ENCODE assay signal across 22 cellular contexts in the genomic region with DNA sequence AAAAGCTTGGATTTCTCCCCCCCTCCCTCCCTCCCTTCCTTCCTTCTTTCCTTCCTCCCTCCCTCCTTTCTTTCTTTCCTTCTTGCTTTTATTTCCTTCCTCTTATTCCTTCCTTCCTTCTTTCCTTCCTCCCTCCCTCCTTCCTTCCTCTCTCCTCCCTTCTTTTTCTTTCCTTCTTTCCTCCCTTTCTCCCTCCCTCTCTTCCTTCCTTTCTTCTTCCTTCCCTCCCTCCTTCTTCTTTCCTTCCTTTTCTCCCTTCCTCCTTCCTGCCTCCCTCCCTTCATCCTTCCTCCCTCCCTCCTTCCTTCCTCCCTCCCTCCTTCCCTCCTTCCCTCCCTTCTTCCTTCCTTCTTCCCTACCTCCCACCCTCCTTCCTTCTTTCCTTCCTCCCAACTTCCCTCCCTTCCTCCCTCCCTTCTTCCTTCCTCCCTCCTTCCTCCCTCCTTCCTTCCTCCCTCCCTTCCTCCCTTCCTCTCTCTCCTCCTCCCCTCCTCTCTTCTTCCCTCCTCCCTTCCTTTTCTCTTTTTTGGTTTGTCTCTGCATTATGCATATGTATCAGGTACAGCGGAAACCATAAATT. TPM values are rescaled to one million over a fixed set of nuclear protein-coding genes. Genes with fewer than 3 reads are reported as not detected.
A peak's percentile ranks its signal among the peaks of the same experiment; 100 is the strongest.
DNase-seq lines count a peak whose midpoint lies in the region; ATAC-seq, FAIRE-seq and TF ChIP-seq lines count a peak whose summit lies in the region.
"Had no signal": no experiment of that assay in that cellular context is flagged by ENCODE, and none has a peak within 500 bp of the region (broad histone marks: within the 10 kb centered on the region; RNA-seq: fewer than 3 reads in every experiment).

No MANE protein-coding gene starts in this region.

- H4K20me1 ChIP-seq in HepG2 (ENCODE audit: insufficient read depth, low read length): no peaks in the 10 kb centered on the region
- H4K20me1 ChIP-seq: BLaER1 treated with 17β-estradiol and CSF1 and Interleukin-3, amounts not matched to agents 10 nM and 100 nM had no signal

- ATAC-seq in activated CD8-positive, alpha-beta T cell treated with anti-CD3 and anti-CD28 coated beads, Interleukin-2, amount 10 ng/mL, durations not matched to agents 7 days and 5 days: no peak
- no peak for ATAC-seq in activated CD8-positive, alpha-beta T cell treated with anti-CD3 and anti-CD28 coated beads for 36 hours
- ATAC-seq in HepG2 (no peak), right lobe of liver (no peak), left ventricle myocardium superior (no peak)
- no peak for ATAC-seq in activated naive CD8-positive, alpha-beta T cell treated with anti-CD3 and anti-CD28 coated beads, Interleukin-2, amount 10 ng/mL, durations not matched to agents 7 days and 5 days (ENCODE audit: low read depth)
- ATAC-seq in naive thymus-derived CD4-positive, alpha-beta T cell: no peak

- peak overlapping the region; percentile 49 for H3K27ac Mint-ChIP-seq in activated CD8-positive, alpha-beta T cell treated with anti-CD3 and anti-CD28 coated beads, Interleukin-2, amount 10 ng/mL, durations not matched to agents 7 days and 5 days
- H3K27ac Mint-ChIP-seq in activated CD8-positive, alpha-beta T cell treated with anti-CD3 and anti-CD28 coated beads for 36 hours: no peak overlapping the region
- H3K27ac Mint-ChIP-seq in activated naive CD8-positive, alpha-beta T cell treated with anti-CD3 and anti-CD28 coated beads, Interleukin-2, amount 10 ng/mL, durations not matched to agents 7 days and 5 days: peak overlapping the region; percentile 45
- peak overlapping the region in 7 of 9 donors; percentile 12 to 96 (median 48) for H3K27ac Mint-ChIP-seq in naive thymus-derived CD4-positive, alpha-beta T cell
- H3K27ac Mint-ChIP-seq: HFFc6, IgD-negative memory B cell had no signal

- TF ChIP-seq EP300 in HepG2 (IDR thresholded peaks at IDR 0.05; ENCODE audit: low read depth in 2 of 2, low read length in 2 of 2): no peak
- TF ChIP-seq EP300 in HepG2 (CRISPR knock-in tag; IDR thresholded peaks at IDR 0.05; ENCODE audit: borderline replicate concordance): no peak

- TF ChIP-seq POLR2A in HepG2 (IDR thresholded peaks at IDR 0.05; ENCODE audit: insufficient read depth in 1 of 2, low read depth in 2 of 2, low read length in 2 of 2) (no peak), right lobe of liver (IDR thresholded peaks at IDR 0.05) (no peak)

- no peak for FAIRE-seq in HepG2 (lab: Jason Lieb, UNC)
- FAIRE-seq: D721Med, G401.6, GM12891, HTR-8/SVneo had no signal

- no peaks in the 10 kb centered on the region for H3K27me3 ChIP-seq in HepG2 (ENCODE audit: control insufficient read depth in 1 of 2, insufficient read depth in 2 of 2, low read length in 2 of 2)
- no peaks in the 10 kb centered on the region for H3K27me3 ChIP-seq in right lobe of liver
- H3K27me3 ChIP-seq in naive thymus-derived CD4-positive, alpha-beta T cell (ENCODE audit: control insufficient read depth in 2 of 2, insufficient read depth in 2 of 2, low read length in 2 of 2): no peaks in the 10 kb centered on the region
- H3K27me3 ChIP-seq: BLaER1 treated with 17β-estradiol and CSF1 and Interleukin-3, amounts not matched to agents 10 nM and 100 nM had no signal

- H3K4me2 ChIP-seq in HepG2 (ENCODE audit: low read depth, low read length): no peak overlapping the region
- H3K4me2 ChIP-seq: BLaER1 treated with 17β-estradiol and CSF1 and Interleukin-3, amounts not matched to agents 10 nM and 100 nM had no signal

- no peak for DNase-seq in activated CD8-positive, alpha-beta T cell treated with anti-CD3 and anti-CD28 coated beads, Interleukin-2, amount 10 ng/mL, durations not matched to agents 7 days and 5 days
- DNase-seq in activated CD8-positive, alpha-beta T cell treated with anti-CD3 and anti-CD28 coated beads for 36 hours: no peak
- DNase-seq in HepG2 (ENCODE audit: low spot score): no peak
- DNase-seq in right lobe of liver: no peak
- DNase-seq in activated naive CD8-positive, alpha-beta T cell treated with anti-CD3 and anti-CD28 coated beads, Interleukin-2, amount 10 ng/mL, durations not matched to agents 7 days and 5 days: no peak
- DNase-seq in naive thymus-derived CD4-positive, alpha-beta T cell: no peak
- no peak for DNase-seq in left ventricle myocardium superior
- no peak for DNase-seq in HEK293T (ENCODE audit: extremely low spot score)
- DNase-seq: 8988T, Caco-2, GM23248, HFFc6 had no signal

- intact Hi-C loops in activated CD8-positive, alpha-beta T cell treated with anti-CD3 and anti-CD28 coated beads for 36 hours (cut with micrococcal nuclease): loop anchor here (5.0 kb wide), 1 partner anchor 42 kb away; no protein-coding TSS in a partner anchor
- intact Hi-C loops in HepG2 (cut with micrococcal nuclease; ENCODE audit: unreplicated experiment) (no loop called here), right lobe of liver (cut with DNase I) (no loop called here), left ventricle myocardium superior (cut with micrococcal nuclease) (no loop called here)
- intact Hi-C loops in naive thymus-derived CD4-positive, alpha-beta T cell (cut with micrococcal nuclease): loop anchor here in 1 of 2 donors (5.0 kb wide), 2 partner anchors 62 to 82 kb away; no protein-coding TSS in a partner anchor

- peaks cover 4% of the 10 kb centered on the region for H3K9me3 Mint-ChIP-seq in activated CD8-positive, alpha-beta T cell treated with anti-CD3 and anti-CD28 coated beads, Interleukin-2, amount 10 ng/mL, durations not matched to agents 7 days and 5 days (ENCODE audit: insufficient read depth)
- no peaks in the 10 kb centered on the region for H3K9me3 Mint-ChIP-seq in activated CD8-positive, alpha-beta T cell treated with anti-CD3 and anti-CD28 coated beads for 36 hours
- H3K9me3 Mint-ChIP-seq in activated naive CD8-positive, alpha-beta T cell treated with anti-CD3 and anti-CD28 coated beads, Interleukin-2, amount 10 ng/mL, durations not matched to agents 7 days and 5 days: peaks cover 5% of the 10 kb centered on the region
- peaks cover 0 to 3% (median 0%) of the 10 kb centered on the region in 11 donors for H3K9me3 Mint-ChIP-seq in naive thymus-derived CD4-positive, alpha-beta T cell
- H3K9me3 Mint-ChIP-seq: IgD-negative memory B cell had no signal

- no peak overlapping the region for H3K9ac ChIP-seq in HepG2 (ENCODE audit: insufficient read depth, low read depth, low read length)
- H3K9ac ChIP-seq: BLaER1 treated with 17β-estradiol and CSF1 and Interleukin-3, amounts not matched to agents 10 nM and 100 nM; GM23248 had no signal

- H3K4me3 ChIP-seq in HepG2 (replicated peaks in 1 of 3; ENCODE audit: insufficient read depth in 1 of 3, low read depth in 2 of 3, low read length in 3 of 3): no peak overlapping the region
- H3K4me3 ChIP-seq in right lobe of liver: no peak overlapping the region
- H3K4me3 ChIP-seq in naive thymus-derived CD4-positive, alpha-beta T cell (ENCODE audit: low read length): no peak overlapping the region
- H3K4me3 ChIP-seq: BLaER1 treated with 17β-estradiol and CSF1 and Interleukin-3, amounts not matched to agents 10 nM and 100 nM; GM23248; HAP-1 had no signal

- H3K9me3 ChIP-seq in HepG2 (ENCODE audit: low read length) (no peaks in the 10 kb centered on the region), right lobe of liver (no peaks in the 10 kb centered on the region)
- H3K9me3 ChIP-seq in naive thymus-derived CD4-positive, alpha-beta T cell (ENCODE audit: control insufficient read depth in 2 of 3, low read length in 3 of 3): no peaks in the 10 kb centered on the region
- H3K9me3 ChIP-seq: BLaER1 treated with 17β-estradiol and CSF1 and Interleukin-3, amounts not matched to agents 10 nM and 100 nM; Caco-2; HAP-1 had no signal

- no peaks in the 10 kb centered on the region for H3K36me3 ChIP-seq in HepG2 (replicated peaks in 1 of 2; ENCODE audit: control insufficient read depth in 1 of 2, insufficient read depth in 2 of 2, low read length in 2 of 2)
- H3K36me3 ChIP-seq in right lobe of liver: no peaks in the 10 kb centered on the region
- H3K36me3 ChIP-seq in naive thymus-derived CD4-positive, alpha-beta T cell (ENCODE audit: control insufficient read depth in 2 of 3, insufficient read depth in 3 of 3, low read length in 3 of 3): no peaks in the 10 kb centered on the region
- H3K36me3 ChIP-seq: BLaER1 treated with 17β-estradiol and CSF1 and Interleukin-3, amounts not matched to agents 10 nM and 100 nM; HAP-1 had no signal

- H3K27me3 Mint-ChIP-seq in activated CD8-positive, alpha-beta T cell treated with anti-CD3 and anti-CD28 coated beads, Interleukin-2, amount 10 ng/mL, durations not matched to agents 7 days and 5 days (ENCODE audit: low read depth): no peaks in the 10 kb centered on the region
- no peaks in the 10 kb centered on the region for H3K27me3 Mint-ChIP-seq in activated CD8-positive, alpha-beta T cell treated with anti-CD3 and anti-CD28 coated beads for 36 hours
- H3K27me3 Mint-ChIP-seq in activated naive CD8-positive, alpha-beta T cell treated with anti-CD3 and anti-CD28 coated beads, Interleukin-2, amount 10 ng/mL, durations not matched to agents 7 days and 5 days: no peaks in the 10 kb centered on the region
- peaks cover 0 to 7% (median 0%) of the 10 kb centered on the region in 5 donors for H3K27me3 Mint-ChIP-seq in naive thymus-derived CD4-positive, alpha-beta T cell

- H3K36me3 Mint-ChIP-seq in activated CD8-positive, alpha-beta T cell treated with anti-CD3 and anti-CD28 coated beads, Interleukin-2, amount 10 ng/mL, durations not matched to agents 7 days and 5 days (ENCODE audit: low read depth): no peaks in the 10 kb centered on the region
- H3K36me3 Mint-ChIP-seq in activated CD8-positive, alpha-beta T cell treated with anti-CD3 and anti-CD28 coated beads for 36 hours (ENCODE audit: low read depth): no peaks in the 10 kb centered on the region
- H3K36me3 Mint-ChIP-seq in activated naive CD8-positive, alpha-beta T cell treated with anti-CD3 and anti-CD28 coated beads, Interleukin-2, amount 10 ng/mL, durations not matched to agents 7 days and 5 days: peaks cover 2% of the 10 kb centered on the region
- peaks cover 0 to 1% (median 0%) of the 10 kb centered on the region in 5 donors for H3K36me3 Mint-ChIP-seq in naive thymus-derived CD4-positive, alpha-beta T cell

- H3K4me1 Mint-ChIP-seq in activated CD8-positive, alpha-beta T cell treated with anti-CD3 and anti-CD28 coated beads, Interleukin-2, amount 10 ng/mL, durations not matched to agents 7 days and 5 days (ENCODE audit: low read depth): peaks cover 17% of the 10 kb centered on the region
- H3K4me1 Mint-ChIP-seq in activated CD8-positive, alpha-beta T cell treated with anti-CD3 and anti-CD28 coated beads for 36 hours (ENCODE audit: low read depth): peaks cover 49% of the 10 kb centered on the region
- H3K4me1 Mint-ChIP-seq in activated naive CD8-positive, alpha-beta T cell treated with anti-CD3 and anti-CD28 coated beads, Interleukin-2, amount 10 ng/mL, durations not matched to agents 7 days and 5 days: peaks cover 21% of the 10 kb centered on the region
- H3K4me1 Mint-ChIP-seq in naive thymus-derived CD4-positive, alpha-beta T cell: peaks cover 4 to 24% (median 20%) of the 10 kb centered on the region in 7 donors

- in situ Hi-C loops in HepG2 (cut with HindIII; ENCODE audit: extremely low pct_ligation_motif_present, low pct_unique_long_range_greater_than_20kb): no loop called here

- BruUV-seq in HepG2 (replicated peaks; lab: Mats Ljungman, UMichigan): no TSS peak

- WGBS in HepG2 (ENCODE audit: low lambda C conversion rate): 94% methylated on average over 1 of the region's 1 CpG
- 100% methylated on average over 1 of the region's 1 CpG for WGBS in right lobe of liver (ENCODE audit: insufficient coverage, low coverage, low lambda C conversion rate, missing lambda C conversion rate)

- TF ChIP-seq CTCF in activated CD8-positive, alpha-beta T cell treated with anti-CD3 and anti-CD28 coated beads for 36 hours (IDR thresholded peaks at IDR 0.05): no peak
- TF ChIP-seq CTCF in HepG2 (CRISPR knock-in tag; IDR thresholded peaks at IDR 0.05) (no peak), right lobe of liver (IDR thresholded peaks at IDR 0.05) (no peak)

- no peaks in the 10 kb centered on the region for H3K79me2 ChIP-seq in HepG2 (ENCODE audit: insufficient read depth, low read length)

- H3K4me3 Mint-ChIP-seq in activated CD8-positive, alpha-beta T cell treated with anti-CD3 and anti-CD28 coated beads, Interleukin-2, amount 10 ng/mL, durations not matched to agents 7 days and 5 days: no peak overlapping the region
- H3K4me3 Mint-ChIP-seq in activated CD8-positive, alpha-beta T cell treated with anti-CD3 and anti-CD28 coated beads for 36 hours: no peak overlapping the region
- H3K4me3 Mint-ChIP-seq in activated naive CD8-positive, alpha-beta T cell treated with anti-CD3 and anti-CD28 coated beads, Interleukin-2, amount 10 ng/mL, durations not matched to agents 7 days and 5 days: no peak overlapping the region
- H3K4me3 Mint-ChIP-seq in naive thymus-derived CD4-positive, alpha-beta T cell: no peak overlapping the region
- H3K4me3 Mint-ChIP-seq: HFFc6, IgD-negative memory B cell had no signal

- POLR2A ChIA-PET in activated CD8-positive, alpha-beta T cell treated with anti-CD3 and anti-CD28 coated beads, Interleukin-2, amount 10 ng/mL, durations not matched to agents 7 days and 5 days (lab: Charles Lee): no interaction called here
- POLR2A ChIA-PET in activated CD8-positive, alpha-beta T cell treated with anti-CD3 and anti-CD28 coated beads for 36 hours (lab: Charles Lee): no interaction called here
- POLR2A ChIA-PET in HepG2 (lab: Yijun Ruan, JAX) (no interaction called here), HEK293T (lab: Yijun Ruan, JAX) (no interaction called here)
- POLR2A ChIA-PET in activated naive CD8-positive, alpha-beta T cell treated with anti-CD3 and anti-CD28 coated beads, Interleukin-2, amount 10 ng/mL, durations not matched to agents 7 days and 5 days (lab: Charles Lee): no interaction called here
- POLR2A ChIA-PET in naive thymus-derived CD4-positive, alpha-beta T cell (lab: Charles Lee): interaction anchor here (0.9 kb wide), 1 partner anchor 45 kb away, joined by 3 read pairs; no protein-coding TSS in a partner anchor

- H2AFZ ChIP-seq in HepG2 (ENCODE audit: low read length): no peak overlapping the region
- H2AFZ ChIP-seq: GM23248 had no signal

- H3K4me1 ChIP-seq in HepG2 (ENCODE audit: insufficient read depth, low read length) (peaks cover 11% of the 10 kb centered on the region), right lobe of liver (no peaks in the 10 kb centered on the region)
- peaks cover 8 to 21% of the 10 kb centered on the region in 2 donors for H3K4me1 ChIP-seq in naive thymus-derived CD4-positive, alpha-beta T cell (ENCODE audit: control insufficient read depth in 2 of 2, insufficient read depth in 2 of 2, low read length in 2 of 2)
- H3K4me1 ChIP-seq: Caco-2 had no signal

- CTCF ChIA-PET in activated CD8-positive, alpha-beta T cell treated with anti-CD3 and anti-CD28 coated beads, Interleukin-2, amount 10 ng/mL, durations not matched to agents 7 days and 5 days (lab: Charles Lee): no interaction called here
- CTCF ChIA-PET in activated CD8-positive, alpha-beta T cell treated with anti-CD3 and anti-CD28 coated beads for 36 hours (lab: Charles Lee): no interaction called here
- CTCF ChIA-PET in HepG2 (lab: Yijun Ruan, JAX; ENCODE audit: low intra/inter-chr PET ratio, low total read pairs): no interaction called here
- CTCF ChIA-PET in naive thymus-derived CD4-positive, alpha-beta T cell (lab: Charles Lee): no interaction called here
- CTCF ChIA-PET in HEK293T (lab: Yijun Ruan, JAX): no interaction called here

- no peak for TF ChIP-seq RAD21 in HepG2 (CRISPR knock-in tag; IDR thresholded peaks at IDR 0.05)

- H3K27ac ChIP-seq in HepG2 (ENCODE audit: extremely low read length, insufficient read depth, low read length): no peak overlapping the region
- no peak overlapping the region for H3K27ac ChIP-seq in right lobe of liver
- H3K27ac ChIP-seq in naive thymus-derived CD4-positive, alpha-beta T cell (ENCODE audit: low read depth, low read length): no peak overlapping the region
- H3K27ac ChIP-seq: BLaER1 treated with 17β-estradiol and CSF1 and Interleukin-3, amounts not matched to agents 10 nM and 100 nM; GM23248 had no signal

RNA-seq across cellular contexts. Expression of a gene that starts 22.8 kb away (rescaled TPM):
- under 1 TPM; 0.21 to 0.31 TPM for total RNA-seq in activated CD8-positive, alpha-beta T cell treated with anti-CD3 and anti-CD28 coated beads, Interleukin-2, amount 10 ng/mL, durations not matched to agents 7 days and 5 days
- total RNA-seq in activated CD8-positive, alpha-beta T cell treated with anti-CD3 and anti-CD28 coated beads for 36 hours: not detected
- not detected in 2 replicates for total RNA-seq in HepG2 (2016; rRNA removed; fragmentation: Illumina TruSeq; extraction: Trizol)
- total RNA-seq in HepG2 (2016; cell fraction: cytosol; rRNA removed; fragmentation: Illumina TruSeq; extraction: Trizol; ENCODE audit: low read depth): not detected in 2 replicates
- not detected in 2 replicates for total RNA-seq in HepG2 (2016; cell fraction: insoluble cytoplasmic fraction; rRNA removed; fragmentation: Illumina TruSeq; extraction: Trizol)
- not detected in 2 replicates for total RNA-seq in HepG2 (2016; cell fraction: membrane; rRNA removed; fragmentation: Illumina TruSeq; extraction: Trizol)
- not detected in 2 replicates for total RNA-seq in HepG2 (2016; cell fraction: nucleus; rRNA removed; fragmentation: Illumina TruSeq; extraction: Trizol)
- not detected in 2 replicates for polyA plus RNA-seq in HepG2 (2011; rRNA removed)
- not detected in 2 replicates for polyA plus RNA-seq in HepG2 (2011; cell fraction: cytosol; rRNA removed)
- not detected in 2 replicates for polyA plus RNA-seq in HepG2 (2011; cell fraction: nucleus; rRNA removed)
- polyA plus RNA-seq in HepG2 (2012): not detected in 2 replicates
- polyA plus RNA-seq in HepG2 (2016; cell fraction: cytosol; fragmentation: Illumina TruSeq; extraction: Trizol; ENCODE audit: low read depth): not detected in 2 replicates
- polyA plus RNA-seq in HepG2 (2016; cell fraction: insoluble cytoplasmic fraction; fragmentation: Illumina TruSeq; extraction: Trizol; ENCODE audit: low read depth): not detected in 2 replicates
- not detected in 2 replicates for polyA plus RNA-seq in HepG2 (2016; cell fraction: membrane; fragmentation: Illumina TruSeq; extraction: Trizol; ENCODE audit: low read depth)
- not detected in 2 replicates for polyA plus RNA-seq in HepG2 (2016; cell fraction: nucleus; fragmentation: Illumina TruSeq; extraction: Trizol; ENCODE audit: insufficient read depth, low read depth)
- polyA minus RNA-seq in HepG2 (2011; rRNA and poly(A)+ RNA removed; ENCODE audit: low replicate concordance): not detected in 2 replicates
- polyA minus RNA-seq in HepG2 (2011; cell fraction: cytosol; rRNA and poly(A)+ RNA removed): not detected in 2 replicates
- not detected in 2 replicates for polyA minus RNA-seq in HepG2 (2011; cell fraction: nucleus; rRNA and poly(A)+ RNA removed)
- under 1 TPM in 2 of 6 experiments, not detected in 4; 0.17 to 0.27 TPM for total RNA-seq in right lobe of liver
- total RNA-seq in activated naive CD8-positive, alpha-beta T cell treated with anti-CD3 and anti-CD28 coated beads, Interleukin-2, amount 10 ng/mL, durations not matched to agents 7 days and 5 days: under 1 TPM; 0.58 to 0.99 TPM
- under 1 TPM; 0.24 to 0.66 (median 0.49) TPM for total RNA-seq in naive thymus-derived CD4-positive, alpha-beta T cell
- under 1 TPM; 0.22 to 0.29 TPM for polyA plus RNA-seq in naive thymus-derived CD4-positive, alpha-beta T cell
- total RNA-seq in left ventricle myocardium superior: not detected
- total RNA-seq: A673, Caco-2, GM23248, H4, HFFc6 had no signal
- polyA plus RNA-seq: AG04450, GM23248 had no signal

RNA-seq across cellular contexts. Expression of a gene that starts 34.7 kb away (rescaled TPM):
- 10 to 100 TPM; 18.2 to 18.7 TPM for total RNA-seq in activated CD8-positive, alpha-beta T cell treated with anti-CD3 and anti-CD28 coated beads, Interleukin-2, amount 10 ng/mL, durations not matched to agents 7 days and 5 days
- 10 to 100 TPM; 20.3 to 24.7 TPM for total RNA-seq in activated CD8-positive, alpha-beta T cell treated with anti-CD3 and anti-CD28 coated beads for 36 hours
- 16.7 and 21.0 TPM in 2 replicates for total RNA-seq in HepG2 (2016; rRNA removed; fragmentation: Illumina TruSeq; extraction: Trizol)
- total RNA-seq in HepG2 (2016; cell fraction: cytosol; rRNA removed; fragmentation: Illumina TruSeq; extraction: Trizol; ENCODE audit: low read depth): 1.2 and 1.5 TPM in 2 replicates
- total RNA-seq in HepG2 (2016; cell fraction: insoluble cytoplasmic fraction; rRNA removed; fragmentation: Illumina TruSeq; extraction: Trizol): 15.5 and 19.9 TPM in 2 replicates
- 7.3 TPM in 2 replicates for total RNA-seq in HepG2 (2016; cell fraction: membrane; rRNA removed; fragmentation: Illumina TruSeq; extraction: Trizol)
- total RNA-seq in HepG2 (2016; cell fraction: nucleus; rRNA removed; fragmentation: Illumina TruSeq; extraction: Trizol): 27.0 and 27.7 TPM in 2 replicates
- 5.2 TPM in 2 replicates for polyA plus RNA-seq in HepG2 (2011; rRNA removed)
- polyA plus RNA-seq in HepG2 (2011; cell fraction: cytosol; rRNA removed): 2.2 and 2.7 TPM in 2 replicates
- polyA plus RNA-seq in HepG2 (2011; cell fraction: nucleus; rRNA removed): 7.1 and 7.8 TPM in 2 replicates
- 7.1 and 8.1 TPM in 2 replicates for polyA plus RNA-seq in HepG2 (2012)
- 0.27 and 0.35 TPM in 2 replicates for polyA plus RNA-seq in HepG2 (2016; cell fraction: cytosol; fragmentation: Illumina TruSeq; extraction: Trizol; ENCODE audit: low read depth)
- 9.8 and 11.3 TPM in 2 replicates for polyA plus RNA-seq in HepG2 (2016; cell fraction: insoluble cytoplasmic fraction; fragmentation: Illumina TruSeq; extraction: Trizol; ENCODE audit: low read depth)
- 1.2 and 1.6 TPM in 2 replicates for polyA plus RNA-seq in HepG2 (2016; cell fraction: membrane; fragmentation: Illumina TruSeq; extraction: Trizol; ENCODE audit: low read depth)
- polyA plus RNA-seq in HepG2 (2016; cell fraction: nucleus; fragmentation: Illumina TruSeq; extraction: Trizol; ENCODE audit: insufficient read depth, low read depth): 16.7 and 19.0 TPM in 2 replicates
- polyA minus RNA-seq in HepG2 (2011; rRNA and poly(A)+ RNA removed; ENCODE audit: low replicate concordance): 34.4 and 211 TPM in 2 replicates
- 8.0 and 11.1 TPM in 2 replicates for polyA minus RNA-seq in HepG2 (2011; cell fraction: cytosol; rRNA and poly(A)+ RNA removed)
- 44.5 and 48.6 TPM in 2 replicates for polyA minus RNA-seq in HepG2 (2011; cell fraction: nucleus; rRNA and poly(A)+ RNA removed)
- 1 to 10 TPM; 2.3 to 6.0 (median 3.9) TPM for total RNA-seq in right lobe of liver
- total RNA-seq in activated naive CD8-positive, alpha-beta T cell treated with anti-CD3 and anti-CD28 coated beads, Interleukin-2, amount 10 ng/mL, durations not matched to agents 7 days and 5 days: 10 to 100 TPM; 11.6 to 13.7 TPM
- total RNA-seq in naive thymus-derived CD4-positive, alpha-beta T cell: 10 to 100 TPM; 11.4 to 18.3 (median 14.0) TPM
- polyA plus RNA-seq in naive thymus-derived CD4-positive, alpha-beta T cell: 1 to 10 TPM; 6.6 to 6.8 TPM
- 6.0 TPM for total RNA-seq in left ventricle myocardium superior

RNA-seq across cellular contexts. Expression of a gene that starts 34.7 kb away (rescaled TPM):
- total RNA-seq in activated CD8-positive, alpha-beta T cell treated with anti-CD3 and anti-CD28 coated beads, Interleukin-2, amount 10 ng/mL, durations not matched to agents 7 days and 5 days: 10 to 100 TPM; 15.2 to 15.9 TPM
- total RNA-seq in activated CD8-positive, alpha-beta T cell treated with anti-CD3 and anti-CD28 coated beads for 36 hours: 10 to 100 TPM in 1 of 2 experiments, 1 to 10 TPM in 1; 9.9 to 11.8 TPM
- 17.2 and 17.4 TPM in 2 replicates for total RNA-seq in HepG2 (2016; rRNA removed; fragmentation: Illumina TruSeq; extraction: Trizol)
- 10.2 and 13.6 TPM in 2 replicates for total RNA-seq in HepG2 (2016; cell fraction: cytosol; rRNA removed; fragmentation: Illumina TruSeq; extraction: Trizol; ENCODE audit: low read depth)
- total RNA-seq in HepG2 (2016; cell fraction: insoluble cytoplasmic fraction; rRNA removed; fragmentation: Illumina TruSeq; extraction: Trizol): 16.6 and 16.7 TPM in 2 replicates
- total RNA-seq in HepG2 (2016; cell fraction: membrane; rRNA removed; fragmentation: Illumina TruSeq; extraction: Trizol): 27.6 and 32.6 TPM in 2 replicates
- total RNA-seq in HepG2 (2016; cell fraction: nucleus; rRNA removed; fragmentation: Illumina TruSeq; extraction: Trizol): 9.9 and 12.6 TPM in 2 replicates
- 15.8 and 23.0 TPM in 2 replicates for polyA plus RNA-seq in HepG2 (2011; rRNA removed)
- 11.8 and 19.2 TPM in 2 replicates for polyA plus RNA-seq in HepG2 (2011; cell fraction: cytosol; rRNA removed)
- polyA plus RNA-seq in HepG2 (2011; cell fraction: nucleus; rRNA removed): 5.3 and 5.8 TPM in 2 replicates
- polyA plus RNA-seq in HepG2 (2012): 19.0 and 21.9 TPM in 2 replicates
- 16.5 and 18.0 TPM in 2 replicates for polyA plus RNA-seq in HepG2 (2016; cell fraction: cytosol; fragmentation: Illumina TruSeq; extraction: Trizol; ENCODE audit: low read depth)
- 21.8 and 24.0 TPM in 2 replicates for polyA plus RNA-seq in HepG2 (2016; cell fraction: insoluble cytoplasmic fraction; fragmentation: Illumina TruSeq; extraction: Trizol; ENCODE audit: low read depth)
- 30.5 and 31.8 TPM in 2 replicates for polyA plus RNA-seq in HepG2 (2016; cell fraction: membrane; fragmentation: Illumina TruSeq; extraction: Trizol; ENCODE audit: low read depth)
- polyA plus RNA-seq in HepG2 (2016; cell fraction: nucleus; fragmentation: Illumina TruSeq; extraction: Trizol; ENCODE audit: insufficient read depth, low read depth): 23.1 and 23.3 TPM in 2 replicates
- polyA minus RNA-seq in HepG2 (2011; rRNA and poly(A)+ RNA removed; ENCODE audit: low replicate concordance): 13.5 and 35.7 TPM in 2 replicates
- 8.9 and 10.1 TPM in 2 replicates for polyA minus RNA-seq in HepG2 (2011; cell fraction: cytosol; rRNA and poly(A)+ RNA removed)
- 7.6 and 10.9 TPM in 2 replicates for polyA minus RNA-seq in HepG2 (2011; cell fraction: nucleus; rRNA and poly(A)+ RNA removed)
- total RNA-seq in right lobe of liver: 10 to 100 TPM; 15.7 to 38.2 (median 28.8) TPM
- total RNA-seq in activated naive CD8-positive, alpha-beta T cell treated with anti-CD3 and anti-CD28 coated beads, Interleukin-2, amount 10 ng/mL, durations not matched to agents 7 days and 5 days: 10 to 100 TPM; 12.1 to 12.8 TPM
- 10 to 100 TPM in 3 of 5 experiments, 1 to 10 TPM in 2; 3.6 to 11.5 (median 10.4) TPM for total RNA-seq in naive thymus-derived CD4-positive, alpha-beta T cell
- 10 to 100 TPM; 25.0 to 32.7 TPM for polyA plus RNA-seq in naive thymus-derived CD4-positive, alpha-beta T cell
- 4.3 TPM for total RNA-seq in left ventricle myocardium superior
